In the genomic region with DNA sequence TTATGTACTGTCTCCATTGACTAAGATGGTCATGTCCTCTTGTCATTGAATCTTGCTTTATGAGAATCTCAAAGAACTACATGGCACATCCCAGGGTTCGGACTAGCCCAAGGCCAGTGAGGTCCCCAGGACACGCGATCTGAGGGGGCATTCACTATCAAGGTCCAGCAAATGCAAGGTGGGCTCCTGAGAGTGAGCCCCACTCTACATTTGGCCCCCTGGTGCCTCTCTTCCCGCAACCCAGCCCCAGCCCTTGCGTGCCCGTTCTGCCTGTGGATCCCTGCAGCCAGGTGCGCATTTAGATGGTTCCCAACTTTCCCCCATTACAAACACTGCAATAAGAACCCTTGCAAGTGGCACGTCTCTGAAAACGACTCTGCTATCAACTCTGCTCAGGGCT, we compare ENCODE assay signal across 25 cellular contexts. TPM values are rescaled to one million over a fixed set of nuclear protein-coding genes. Genes with fewer than 3 reads are reported as not detected.
DNase-seq lines count a peak whose midpoint lies in the region; ATAC-seq lines count a peak whose summit lies in the region.
"Had no signal": no experiment of that assay in that cellular context is flagged by ENCODE, and none has a peak within 500 bp of the region (broad histone marks: within the 10 kb centered on the region; RNA-seq: fewer than 3 reads in every experiment).

No MANE protein-coding gene starts in this region.

- no peaks in the 10 kb centered on the region for H3K27me3 Mint-ChIP-seq in CD4-positive, alpha-beta memory T cell
- no peaks in the 10 kb centered on the region for H3K27me3 Mint-ChIP-seq in activated naive CD8-positive, alpha-beta T cell treated with anti-CD3 and anti-CD28 coated beads, Interleukin-2, amount 10 ng/mL, durations not matched to agents 7 days and 5 days
- no peaks in the 10 kb centered on the region for H3K27me3 Mint-ChIP-seq in natural killer cell treated with Interleukin-12 subunit alpha and Interleukin-12 subunit beta and Interleukin-15 and Interleukin-18, amount 100 ng/mL, for 72 hours
- H3K27me3 Mint-ChIP-seq: activated B cell treated with CpG ODN at 0.5 μM for 24 hours; naive thymus-derived CD8-positive, alpha-beta T cell had no signal

- peaks cover 100% of the 10 kb centered on the region for H3K79me2 ChIP-seq in Karpas-422 (ENCODE audit: low read length)

- no peak overlapping the region for H2AFZ ChIP-seq in Karpas-422 (ENCODE audit: low read length)

- no peak overlapping the region for H3K4me3 ChIP-seq in CD4-positive, alpha-beta memory T cell (ENCODE audit: low read length in 2 of 2)
- H3K4me3 ChIP-seq in Karpas-422 (ENCODE audit: low read length) = no peak overlapping the region
- H3K4me3 ChIP-seq: breast epithelium, coronary artery, esophagus muscularis mucosa, K562, smooth muscle cell, testis had no signal

- H3K9me2 ChIP-seq in Karpas-422 (replicated peaks; ENCODE audit: insufficient read depth, low read length) = no peaks in the 10 kb centered on the region

- ATAC-seq in activated naive CD8-positive, alpha-beta T cell treated with anti-CD3 and anti-CD28 coated beads, Interleukin-2, amount 10 ng/mL, durations not matched to agents 7 days and 5 days (ENCODE audit: low read depth) = no peak
- no peak for ATAC-seq in natural killer cell treated with Interleukin-12 subunit alpha and Interleukin-12 subunit beta and Interleukin-15 and Interleukin-18, amount 100 ng/mL, for 72 hours
- ATAC-seq in HG02759 (IDR thresholded peaks at IDR 0.05; ENCODE audit: unreplicated experiment) = no peak
- ATAC-seq: HCT116; K562; left lobe of liver; naive thymus-derived CD8-positive, alpha-beta T cell; stimulated activated effector memory CD8-positive, alpha-beta T cell treated with anti-CD3 and anti-CD28 coated beads, Interleukin-12 subunit alpha, Interleukin-12 subunit beta, amount 100 ng/mL, for 72 hours had no signal

- peaks cover 48 to 72% of the 10 kb centered on the region in 2 donors for H3K36me3 Mint-ChIP-seq in CD4-positive, alpha-beta memory T cell
- peaks cover 59% of the 10 kb centered on the region for H3K36me3 Mint-ChIP-seq in activated naive CD8-positive, alpha-beta T cell treated with anti-CD3 and anti-CD28 coated beads, Interleukin-2, amount 10 ng/mL, durations not matched to agents 7 days and 5 days
- peaks cover 28% of the 10 kb centered on the region for H3K36me3 Mint-ChIP-seq in natural killer cell treated with Interleukin-12 subunit alpha and Interleukin-12 subunit beta and Interleukin-15 and Interleukin-18, amount 100 ng/mL, for 72 hours

- H3K4me2 ChIP-seq in Karpas-422 (ENCODE audit: low read depth, low read length, poor library complexity, severe bottlenecking) = no peak overlapping the region
- H3K4me2 ChIP-seq: smooth muscle cell had no signal

- no peaks in the 10 kb centered on the region for H3K9me3 Mint-ChIP-seq in CD4-positive, alpha-beta memory T cell
- H3K9me3 Mint-ChIP-seq in activated naive CD8-positive, alpha-beta T cell treated with anti-CD3 and anti-CD28 coated beads, Interleukin-2, amount 10 ng/mL, durations not matched to agents 7 days and 5 days = no peaks in the 10 kb centered on the region
- H3K9me3 Mint-ChIP-seq in natural killer cell treated with Interleukin-12 subunit alpha and Interleukin-12 subunit beta and Interleukin-15 and Interleukin-18, amount 100 ng/mL, for 72 hours = peaks cover 3% of the 10 kb centered on the region
- H3K9me3 Mint-ChIP-seq: activated B cell treated with CpG ODN at 0.5 μM for 24 hours; naive thymus-derived CD8-positive, alpha-beta T cell; stimulated activated effector memory CD8-positive, alpha-beta T cell treated with anti-CD3 and anti-CD28 coated beads, Interleukin-12 subunit alpha, Interleukin-12 subunit beta, amount 100 ng/mL, for 72 hours had no signal

- H3K27ac Mint-ChIP-seq in CD4-positive, alpha-beta memory T cell = peak overlapping the region; percentile 13 to 70 (median 58)
- peak overlapping the region; percentile 47 for H3K27ac Mint-ChIP-seq in activated naive CD8-positive, alpha-beta T cell treated with anti-CD3 and anti-CD28 coated beads, Interleukin-2, amount 10 ng/mL, durations not matched to agents 7 days and 5 days
- peak overlapping the region; percentile 93 to 97 for H3K27ac Mint-ChIP-seq in natural killer cell treated with Interleukin-12 subunit alpha and Interleukin-12 subunit beta and Interleukin-15 and Interleukin-18, amount 100 ng/mL, for 72 hours
- H3K27ac Mint-ChIP-seq: activated B cell treated with CpG ODN at 0.5 μM for 24 hours, endodermal cell had no signal

- no peak overlapping the region for H3K4me3 Mint-ChIP-seq in CD4-positive, alpha-beta memory T cell
- peak overlapping the region; percentile 5 for H3K4me3 Mint-ChIP-seq in activated naive CD8-positive, alpha-beta T cell treated with anti-CD3 and anti-CD28 coated beads, Interleukin-2, amount 10 ng/mL, durations not matched to agents 7 days and 5 days
- H3K4me3 Mint-ChIP-seq in natural killer cell treated with Interleukin-12 subunit alpha and Interleukin-12 subunit beta and Interleukin-15 and Interleukin-18, amount 100 ng/mL, for 72 hours = peak overlapping the region; percentile 76
- H3K4me3 Mint-ChIP-seq: activated B cell treated with CpG ODN at 0.5 μM for 24 hours, endodermal cell had no signal

- no peaks in the 10 kb centered on the region for H3K27me3 ChIP-seq in CD4-positive, alpha-beta memory T cell (ENCODE audit: insufficient read depth, low read length)
- H3K27me3 ChIP-seq in Karpas-422 (ENCODE audit: low read length) = no peaks in the 10 kb centered on the region
- H3K27me3 ChIP-seq: breast epithelium, esophagus muscularis mucosa, testis had no signal

- no peaks in the 10 kb centered on the region for H4K20me1 ChIP-seq in Karpas-422 (ENCODE audit: insufficient read depth, low read depth, low read length)

- H3K4me1 Mint-ChIP-seq in CD4-positive, alpha-beta memory T cell = peaks cover 62 to 93% (median 80%) of the 10 kb centered on the region in 4 donors
- H3K4me1 Mint-ChIP-seq in activated naive CD8-positive, alpha-beta T cell treated with anti-CD3 and anti-CD28 coated beads, Interleukin-2, amount 10 ng/mL, durations not matched to agents 7 days and 5 days = peaks cover 79% of the 10 kb centered on the region
- peaks cover 89 to 92% of the 10 kb centered on the region in 2 donors for H3K4me1 Mint-ChIP-seq in natural killer cell treated with Interleukin-12 subunit alpha and Interleukin-12 subunit beta and Interleukin-15 and Interleukin-18, amount 100 ng/mL, for 72 hours (ENCODE audit: low read depth in 2 of 2)

- H3K27ac ChIP-seq in CD4-positive, alpha-beta memory T cell (ENCODE audit: low read depth, low read length) = no peak overlapping the region
- 0 out of 2 replicates have a peak overlapping the region, but pooled peaks have one; percentile 38 for H3K27ac ChIP-seq in Karpas-422 (ENCODE audit: low read length)
- H3K27ac ChIP-seq: breast epithelium, coronary artery, esophagus muscularis mucosa, testis had no signal

- no peak overlapping the region for H3K9ac ChIP-seq in Karpas-422 (ENCODE audit: low read length)

- H3K4me1 ChIP-seq in CD4-positive, alpha-beta memory T cell (ENCODE audit: insufficient read depth, low read length) = peaks cover 52% of the 10 kb centered on the region
- H3K4me1 ChIP-seq in Karpas-422 (ENCODE audit: low read length) = peaks cover 34% of the 10 kb centered on the region
- H3K4me1 ChIP-seq: breast epithelium, testis had no signal

- no peaks in the 10 kb centered on the region for H3K9me3 ChIP-seq in CD4-positive, alpha-beta memory T cell (ENCODE audit: control insufficient read depth in 1 of 2, low read length in 2 of 2)
- H3K9me3 ChIP-seq in Karpas-422 (ENCODE audit: low read length) = no peaks in the 10 kb centered on the region
- H3K9me3 ChIP-seq: breast epithelium, esophagus muscularis mucosa, testis had no signal

- peaks cover 10% of the 10 kb centered on the region for H3K36me3 ChIP-seq in CD4-positive, alpha-beta memory T cell (ENCODE audit: insufficient read depth, low read length)
- H3K36me3 ChIP-seq in Karpas-422 (ENCODE audit: insufficient read depth, low read length) = peaks cover 50% of the 10 kb centered on the region
- H3K36me3 ChIP-seq: breast epithelium, esophagus muscularis mucosa had no signal

- intact Hi-C loops in CD4-positive, alpha-beta memory T cell (cut with micrococcal nuclease) = no loop called here

- in situ Hi-C loops in KBM-7 (cut with MboI; ENCODE audit: low pct_unique_long_range_greater_than_20kb, low sequenced_read_pairs) = no loop called here

- POLR2A ChIA-PET in CD4-positive, alpha-beta memory T cell (lab: Charles Lee; ENCODE audit: partially characterized antibody) = interaction anchor here (1.9 to 3.1 kb wide), 2 partner anchors 43 to 59 kb away, joined by 10 to 19 read pairs; a partner anchor contains a TSS
- POLR2A ChIA-PET in activated naive CD8-positive, alpha-beta T cell treated with anti-CD3 and anti-CD28 coated beads, Interleukin-2, amount 10 ng/mL, durations not matched to agents 7 days and 5 days (lab: Charles Lee) = interaction anchor here (1.0 to 3.1 kb wide), 2 partner anchors 10 to 17 kb away, joined by 3 to 13 read pairs; no protein-coding TSS in a partner anchor

- CTCF ChIA-PET in CD4-positive, alpha-beta memory T cell (lab: Charles Lee; ENCODE audit: partially characterized antibody) = no interaction called here

- DNase-seq in CD4-positive, alpha-beta memory T cell = peak in 1 of 5 donors; percentile 14
- DNase-seq in Karpas-422 (no peak), KBM-7 (no peak)
- DNase-seq in activated naive CD8-positive, alpha-beta T cell treated with anti-CD3 and anti-CD28 coated beads, Interleukin-2, amount 10 ng/mL, durations not matched to agents 7 days and 5 days = no peak
- no peak for DNase-seq in natural killer cell treated with Interleukin-12 subunit alpha and Interleukin-12 subunit beta and Interleukin-15 and Interleukin-18, amount 100 ng/mL, for 72 hours (ENCODE audit: low spot score)
- no peak for DNase-seq in stimulated activated CD4-positive, alpha-beta T cell treated with anti-CD3 and anti-CD28 coated beads, Interleukin-15, amount 100 ng/mL, for 24 hours
- DNase-seq: activated B cell treated with CpG ODN at 0.5 μM for 24 hours; DMS153; endodermal cell; naive thymus-derived CD8-positive, alpha-beta T cell; NCI-H1436; NCI-H446 treated with DMSO at 0.1 percent for 48 hours; retina; Right ventricle myocardium superior; stimulated activated CD4-positive, alpha-beta T cell treated with anti-CD3 and anti-CD28 coated beads, Interleukin-2, amount 100 ng/mL, for 48 hours; testis had no signal

RNA-seq across cellular contexts. Expression of a gene that starts 59.7 kb away (rescaled TPM):
- total RNA-seq in CD4-positive, alpha-beta memory T cell = 10 to 100 TPM; 64.9 to 71.6 TPM
- polyA plus RNA-seq in CD4-positive, alpha-beta memory T cell = 10 to 100 TPM; 14.0 to 42.4 TPM
- 22.5 and 32.3 TPM in 2 replicates for total RNA-seq in Karpas-422 (2014; rRNA removed; shearing (Covaris generic); ENCODE audit: low replicate concordance)
- total RNA-seq in activated naive CD8-positive, alpha-beta T cell treated with anti-CD3 and anti-CD28 coated beads, Interleukin-2, amount 10 ng/mL, durations not matched to agents 7 days and 5 days = 10 to 100 TPM; 58.9 to 62.3 TPM
- total RNA-seq in natural killer cell treated with Interleukin-12 subunit alpha and Interleukin-12 subunit beta and Interleukin-15 and Interleukin-18, amount 100 ng/mL, for 72 hours = 10 to 100 TPM; 83.3 to 97.1 TPM

Comparison
In these comparisons a context has a peak if more than half of its experiments do, and no peak if none do; other contexts are left out.
1. H3K4me3 Mint-ChIP-seq: peak in activated naive CD8-positive, alpha-beta T cell treated with anti-CD3 and anti-CD28 coated beads, Interleukin-2, amount 10 ng/mL, durations not matched to agents 7 days and 5 days (single experiment) and natural killer cell treated with Interleukin-12 subunit alpha and Interleukin-12 subunit beta and Interleukin-15 and Interleukin-18, amount 100 ng/mL, for 72 hours (single experiment); none in CD4-positive, alpha-beta memory T cell (0 of 8).
2. Peak in every context shown above with its lines, with median percentiles within 50 percentile points of each other: H3K27ac Mint-ChIP-seq.